Comparison of ENCODE assay signal across 8 cellular contexts in the genomic region with DNA sequence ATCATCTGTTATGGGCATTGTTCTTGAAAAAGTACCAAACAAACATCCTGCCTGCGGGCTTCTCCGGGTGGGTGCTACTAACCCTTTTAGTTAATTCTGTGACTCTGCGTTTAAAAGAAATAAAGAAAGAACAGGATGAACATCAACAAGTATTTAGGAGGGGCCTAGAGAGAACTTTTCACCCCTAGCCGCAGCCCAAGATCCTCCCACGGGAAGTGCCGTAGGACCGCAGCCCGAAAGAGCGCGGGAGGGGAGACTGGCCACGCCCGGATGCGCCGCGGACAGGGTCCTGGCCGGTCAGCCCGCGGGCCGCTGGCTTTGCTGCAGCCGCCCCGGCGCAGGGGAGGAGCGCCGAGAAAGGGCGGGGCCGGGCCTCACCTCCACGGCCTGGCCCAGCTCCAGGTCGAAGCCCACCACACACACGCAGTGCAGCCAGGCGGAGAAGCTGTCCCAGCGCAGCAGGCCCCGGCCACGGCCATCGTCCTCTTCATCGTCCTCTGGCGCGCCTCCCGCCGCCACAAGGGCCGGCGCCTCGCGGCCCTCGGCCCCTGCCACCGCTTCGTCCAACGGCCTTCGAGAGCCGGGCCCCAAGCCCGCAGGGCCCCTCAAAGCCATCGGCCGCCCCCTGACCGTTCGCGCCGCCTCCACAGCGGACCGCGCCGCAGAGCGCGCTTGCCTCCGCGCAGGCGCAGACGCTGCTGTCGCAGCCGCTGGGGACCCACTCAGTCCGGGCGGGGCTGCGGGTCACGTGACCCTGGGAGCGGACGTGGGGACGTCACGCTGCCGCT. TPM values are rescaled to one million over a fixed set of nuclear protein-coding genes. Genes with fewer than 3 reads are reported as not detected.
DNase-seq lines count a peak whose midpoint lies in the region; ATAC-seq and TF ChIP-seq lines count a peak whose summit lies in the region.

A gene with protein sequence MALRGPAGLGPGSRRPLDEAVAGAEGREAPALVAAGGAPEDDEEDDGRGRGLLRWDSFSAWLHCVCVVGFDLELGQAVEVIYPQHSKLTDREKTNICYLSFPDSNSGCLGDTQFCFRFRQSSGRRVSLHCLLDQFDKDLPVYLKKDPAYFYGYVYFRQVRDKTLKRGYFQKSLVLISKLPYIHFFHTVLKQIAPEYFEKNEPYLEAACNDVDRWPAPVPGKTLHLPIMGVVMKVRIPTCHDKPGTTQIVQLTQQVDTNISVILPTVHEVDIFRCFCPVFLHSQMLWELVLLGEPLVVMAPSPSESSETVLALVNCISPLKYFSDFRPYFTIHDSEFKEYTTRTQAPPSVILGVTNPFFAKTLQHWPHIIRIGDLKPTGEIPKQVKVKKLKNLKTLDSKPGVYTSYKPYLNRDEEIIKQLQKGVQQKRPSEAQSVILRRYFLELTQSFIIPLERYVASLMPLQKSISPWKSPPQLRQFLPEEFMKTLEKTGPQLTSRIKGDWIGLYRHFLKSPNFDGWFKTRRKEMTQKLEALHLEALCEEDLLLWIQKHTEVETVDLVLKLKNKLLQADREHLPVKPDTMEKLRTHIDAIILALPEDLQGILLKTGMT (minus strand): TSS at position 674 of the 788 bp plus-strand sequence. CDS start 59 bp downstream, at position 615.

- H3K4me3 ChIP-seq in GM08714 (ENCODE audit: low read length), result peak within 1 kb of the TSS; percentile 72

- no peak for TF ChIP-seq CTCF in omental fat pad (IDR thresholded peaks at IDR 0.05)

- no peaks in the 10 kb centered on the region for H3K9me3 Mint-ChIP-seq in activated naive CD4-positive, alpha-beta T cell treated with anti-CD3 and anti-CD28 coated beads, Interleukin-2, amount 50 U/mL, for 72 hours

- DNase-seq in NCI-H1048 (lab: John Stamatoyannopoulos, UW) (peak; percentile 83), glomerular endothelial cell (ENCODE audit: extremely low read depth, low read depth, low spot score) (peak; percentile 33), omental fat pad (ENCODE audit: low spot score) (peak; percentile 83)
- DNase-seq in activated naive CD4-positive, alpha-beta T cell treated with anti-CD3 and anti-CD28 coated beads, Interleukin-2, amount 50 U/mL, for 72 hours (ENCODE audit: low spot score in 2 of 2), result peak; percentile 95

- peak; percentile 81 for ATAC-seq in HG02571 (IDR thresholded peaks at IDR 0.05; ENCODE audit: unreplicated experiment)
- peak; percentile 97 for ATAC-seq in SK-N-SH treated with all-trans-retinoic acid at 6 μM for 48 hours
- ATAC-seq in activated naive CD4-positive, alpha-beta T cell treated with anti-CD3 and anti-CD28 coated beads, Interleukin-2, amount 50 U/mL, for 72 hours, result peak; percentile 89 to 92
- peak; percentile 84 for ATAC-seq in omental fat pad (ENCODE audit: low FRiP score)

- H3K36me3 Mint-ChIP-seq in activated naive CD4-positive, alpha-beta T cell treated with anti-CD3 and anti-CD28 coated beads, Interleukin-2, amount 50 U/mL, for 72 hours, result peaks cover 0 to 4% of the 10 kb centered on the region in 2 donors

- H3K27ac Mint-ChIP-seq in activated naive CD4-positive, alpha-beta T cell treated with anti-CD3 and anti-CD28 coated beads, Interleukin-2, amount 50 U/mL, for 72 hours, result peak within 1 kb of the TSS; percentile 95 to 98

- peak within 1 kb of the TSS; percentile 86 for H3K27ac ChIP-seq in temporal lobe (ENCODE audit: low read depth, low read length)

TF ChIP-seq in SK-N-SH treated with all-trans-retinoic acid at 6 μM for 48 hours, 23 proteins besides CTCF, POLR2A, EP300 and RAD21:
- TF ChIP-seq ISL1 (CRISPR knock-in tag; IDR thresholded peaks at IDR 0.05) (no peak), ZNF565 (CRISPR knock-in tag; conservative IDR thresholded peaks at IDR 0.05; ENCODE audit: low read depth) (0 out of 2 replicates have a peak, but pooled peaks have one; percentile 52), CSDC2 (CRISPR knock-in tag; IDR thresholded peaks at IDR 0.05) (no peak), SNAI2 (CRISPR knock-in tag; IDR thresholded peaks at IDR 0.05) (peak; percentile 76; the same call in 1 of the 2 replicates), ZC3H10 (CRISPR knock-in tag; IDR thresholded peaks at IDR 0.05) (no peak), ZFP3 (CRISPR knock-in tag; IDR thresholded peaks at IDR 0.05) (0 out of 2 replicates have a peak, but pooled peaks have one; percentile 52)
- TF ChIP-seq, protein P1, sequence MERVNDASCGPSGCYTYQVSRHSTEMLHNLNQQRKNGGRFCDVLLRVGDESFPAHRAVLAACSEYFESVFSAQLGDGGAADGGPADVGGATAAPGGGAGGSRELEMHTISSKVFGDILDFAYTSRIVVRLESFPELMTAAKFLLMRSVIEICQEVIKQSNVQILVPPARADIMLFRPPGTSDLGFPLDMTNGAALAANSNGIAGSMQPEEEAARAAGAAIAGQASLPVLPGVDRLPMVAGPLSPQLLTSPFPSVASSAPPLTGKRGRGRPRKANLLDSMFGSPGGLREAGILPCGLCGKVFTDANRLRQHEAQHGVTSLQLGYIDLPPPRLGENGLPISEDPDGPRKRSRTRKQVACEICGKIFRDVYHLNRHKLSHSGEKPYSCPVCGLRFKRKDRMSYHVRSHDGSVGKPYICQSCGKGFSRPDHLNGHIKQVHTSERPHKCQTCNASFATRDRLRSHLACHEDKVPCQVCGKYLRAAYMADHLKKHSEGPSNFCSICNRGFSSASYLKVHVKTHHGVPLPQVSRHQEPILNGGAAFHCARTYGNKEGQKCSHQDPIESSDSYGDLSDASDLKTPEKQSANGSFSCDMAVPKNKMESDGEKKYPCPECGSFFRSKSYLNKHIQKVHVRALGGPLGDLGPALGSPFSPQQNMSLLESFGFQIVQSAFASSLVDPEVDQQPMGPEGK (CRISPR knock-in tag; IDR thresholded peaks at IDR 0.05; ENCODE audit: borderline replicate concordance), result 0 out of 2 replicates have a peak, but pooled peaks have one; percentile 21

RNA-seq across cellular contexts. Expression of the gene that starts here (rescaled TPM):
- total RNA-seq in activated naive CD4-positive, alpha-beta T cell treated with anti-CD3 and anti-CD28 coated beads, Interleukin-2, amount 50 U/mL, for 72 hours, result 10 to 100 TPM; 19.9 to 23.3 TPM
- total RNA-seq in glomerular endothelial cell (16.3 and 36.6 TPM in 2 replicates), omental fat pad (10 to 100 TPM; 20.8 to 62.7 (median 21.8) TPM), temporal lobe (31.7 TPM)

Comparison
In these comparisons a context has a peak if more than half of its experiments do, and no peak if none do; other contexts are left out.
1. Peak in every context shown above with its lines: DNase-seq, ATAC-seq, H3K4me3 ChIP-seq and H3K27ac ChIP-seq.
2. DNase-seq: peak in every context shown above with its lines; median percentile 95 in activated naive CD4-positive, alpha-beta T cell treated with anti-CD3 and anti-CD28 coated beads, Interleukin-2, amount 50 U/mL, for 72 hours; 83 in NCI-H1048; 83 in omental fat pad; 33 in glomerular endothelial cell.